10 cellular contexts compared by ENCODE assay signal in the genomic region with DNA sequence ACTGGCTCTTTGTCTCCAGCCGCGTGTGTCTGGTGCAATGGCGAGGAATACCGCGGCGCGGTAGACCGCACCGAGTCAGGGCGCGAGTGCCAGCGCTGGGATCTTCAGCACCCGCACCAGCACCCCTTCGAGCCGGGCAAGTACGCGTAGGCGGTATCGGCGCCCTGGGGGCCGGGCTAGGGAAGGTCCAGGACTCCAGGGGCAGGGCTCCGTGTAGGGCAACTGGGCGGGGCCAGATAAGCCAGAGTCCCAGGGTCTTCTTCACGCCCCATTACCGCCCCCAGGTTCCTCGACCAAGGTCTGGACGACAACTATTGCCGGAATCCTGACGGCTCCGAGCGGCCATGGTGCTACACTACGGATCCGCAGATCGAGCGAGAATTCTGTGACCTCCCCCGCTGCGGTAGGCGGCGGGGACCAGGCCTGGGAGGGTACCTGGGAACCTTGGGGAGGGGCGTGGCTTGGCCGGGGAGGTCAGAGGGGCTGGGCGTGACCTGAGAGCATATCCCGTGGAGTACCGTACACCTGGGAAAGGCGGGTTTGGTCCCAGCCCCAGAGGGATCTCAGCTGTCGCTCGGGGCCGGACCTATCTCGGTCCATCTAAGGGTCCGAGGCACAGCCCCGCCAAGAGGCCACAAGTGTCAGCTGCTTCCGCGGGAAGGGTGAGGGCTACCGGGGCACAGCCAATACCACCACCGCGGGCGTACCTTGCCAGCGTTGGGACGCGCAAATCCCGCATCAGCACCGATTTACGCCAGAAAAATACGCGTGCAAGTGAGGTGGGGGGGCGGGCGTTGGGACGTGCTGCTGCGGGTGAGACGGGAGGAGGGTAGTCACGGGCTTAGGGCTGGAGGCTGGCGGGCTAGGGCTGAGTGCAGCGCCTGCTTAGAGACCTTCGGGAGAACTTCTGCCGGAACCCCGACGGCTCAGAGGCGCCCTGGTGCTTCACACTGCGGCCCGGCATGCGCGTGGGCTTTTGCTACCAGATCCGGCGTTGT. TPM values are rescaled to one million over a fixed set of nuclear protein-coding genes. Genes with fewer than 3 reads are reported as not detected.
A peak's percentile ranks its signal among the peaks of the same experiment; 100 is the strongest.
DNase-seq lines count a peak whose midpoint lies in the region; ATAC-seq and TF ChIP-seq lines count a peak whose summit lies in the region.
"Not testable (repeated sequence)": the region's sequence is repeated elsewhere in the genome, so short reads cannot be mapped to it uniquely, and the experiment has no call there.
"Had no signal": no experiment of that assay in that cellular context is flagged by ENCODE, and none has a peak within 500 bp of the region (broad histone marks: within the 10 kb centered on the region; RNA-seq: fewer than 3 reads in every experiment).

No MANE protein-coding gene starts in this region.

- not testable (repeated sequence) for H3K27ac Mint-ChIP-seq in GM23338, memory B cell

- 7% methylated on average over 11 of the region's 84 CpGs for WGBS in prostate gland
- 5% methylated on average over 36 of the region's 84 CpGs; no CpG with 5 or more reads in 1 of the 2 donors for WGBS in testis, 2 donors

- peaks cover 11% of the 10 kb centered on the region for H3K27me3 Mint-ChIP-seq in GM23338 (ENCODE audit: insufficient read depth, low read depth, poor library complexity)
- not testable (repeated sequence) for H3K27me3 Mint-ChIP-seq in memory B cell

- H3K4me3 ChIP-seq in GM23338: peak overlapping the region; percentile 57
- not testable (repeated sequence) for H3K4me3 ChIP-seq in colonic mucosa, prostate gland, testis
- H3K4me3 ChIP-seq in left ventricle myocardium inferior: peak overlapping the region; percentile 52

- H2AFZ ChIP-seq in GM23338: not testable (repeated sequence)

- peaks cover 48% of the 10 kb centered on the region for H3K27me3 ChIP-seq in GM23338 (ENCODE audit: insufficient read depth)
- not testable (repeated sequence) for H3K27me3 ChIP-seq in colonic mucosa; prostate gland (replicated peaks; ENCODE audit: insufficient read depth); testis
- peaks cover 18% of the 10 kb centered on the region for H3K27me3 ChIP-seq in left ventricle myocardium inferior (ENCODE audit: low read depth)

- intact Hi-C loops in colonic mucosa (cut with DNase I); left ventricle myocardium inferior (cut with micrococcal nuclease); prostate gland (cut with DNase I); testis (cut with DNase I; ENCODE audit: low total_unique reads): not testable (repeated sequence)

- not testable (repeated sequence) for TF ChIP-seq POLR2A in prostate gland (IDR thresholded peaks at IDR 0.05); testis (IDR thresholded peaks at IDR 0.05)

- not testable (repeated sequence) for H3K9me3 Mint-ChIP-seq in GM23338, memory B cell

- not testable (repeated sequence) for H3K36me3 Mint-ChIP-seq in GM23338 (ENCODE audit: low read depth); memory B cell

- peak overlapping the region; percentile 77 for H3K4me2 ChIP-seq in GM23338

- H3K27ac ChIP-seq in GM23338 (ENCODE audit: low read depth); colonic mucosa; left ventricle myocardium inferior (replicated peaks); prostate gland; testis: not testable (repeated sequence)

- not testable (repeated sequence) for H3K9ac ChIP-seq in colonic mucosa (ENCODE audit: low read depth in 2 of 2, low read length in 2 of 2)

- peak; percentile 66 for ATAC-seq in GM23338
- ATAC-seq in memory B cell (ENCODE audit: low read depth): not testable (repeated sequence)

- not testable (repeated sequence) for H3K9me2 ChIP-seq in GM23338 (ENCODE audit: insufficient read depth)

- H3K4me1 Mint-ChIP-seq in GM23338, memory B cell: not testable (repeated sequence)

- H3K79me2 ChIP-seq in GM23338 (replicated peaks; ENCODE audit: insufficient read depth): not testable (repeated sequence)

- H3F3A ChIP-seq in GM23338 (replicated peaks; ENCODE audit: low read depth): not testable (repeated sequence)

- TF ChIP-seq CTCF in GM23338 (conservative IDR thresholded peaks at IDR 0.05; ENCODE audit: low read depth in 2 of 2); colonic mucosa (IDR thresholded peaks at IDR 0.05); left ventricle myocardium inferior (IDR thresholded peaks at IDR 0.05; ENCODE audit: borderline replicate concordance); prostate gland (IDR thresholded peaks at IDR 0.05); testis (IDR thresholded peaks at IDR 0.05): not testable (repeated sequence)

- H3K9me3 ChIP-seq in colonic mucosa; left ventricle myocardium inferior (replicated peaks); prostate gland; testis: not testable (repeated sequence)

- not testable (repeated sequence) for DNase-seq in GM23338 (ENCODE audit: low spot score)
- DNase-seq in activated CD4-positive, alpha-beta T cell treated with anti-CD3 and anti-CD28 coated beads for 48 hours: peak; percentile 58
- DNase-seq in activated T-helper 9 cell treated with anti-CD3 and anti-CD28 coated beads, Interleukin-2, amount 50 U/mL, for 16 hours (ENCODE audit: low read depth): peak; percentile 31
- DNase-seq in colonic mucosa (peak; percentile 39), left ventricle myocardium inferior (peak; percentile 16), memory B cell (ENCODE audit: low spot score in 2 of 2) (peak in 1 of 2 donors; percentile 49), prostate gland (ENCODE audit: low spot score) (peak; percentile 4), testis (peak; percentile 11)

- not testable (repeated sequence) for H3K36me3 ChIP-seq in GM23338 (ENCODE audit: insufficient read depth); colonic mucosa; left ventricle myocardium inferior; prostate gland; testis (ENCODE audit: low read depth, missing control alignments)

- H4K20me1 ChIP-seq in GM23338 (replicated peaks; ENCODE audit: insufficient read depth): not testable (repeated sequence)

- H3K4me1 ChIP-seq in GM23338 (ENCODE audit: insufficient read depth): not testable (repeated sequence)
- H3K4me1 ChIP-seq in colonic mucosa: peaks cover 21% of the 10 kb centered on the region
- H3K4me1 ChIP-seq in left ventricle myocardium inferior: peaks cover 33% of the 10 kb centered on the region
- H3K4me1 ChIP-seq in prostate gland (replicated peaks): peaks cover 14% of the 10 kb centered on the region
- peaks cover 27% of the 10 kb centered on the region for H3K4me1 ChIP-seq in testis

- H3K4me3 Mint-ChIP-seq in GM23338 (peak overlapping the region; percentile 64; the same call in 2 of the 3 replicates), memory B cell (peak overlapping the region; percentile 49)

RNA-seq across cellular contexts. Expression of a gene that starts 19.3 kb away (rescaled TPM):
- under 0.01 TPM in 1 of 2 replicates, not detected in the other for total RNA-seq in GM23338 (2014; rRNA removed; shearing (Covaris generic))
- polyA plus RNA-seq in GM23338 (2016; fragmentation: Nextera tagmentation; extraction: Ambion mirVana) (not detected in 2 replicates), testis (ENCODE audit: insufficient read depth, low read depth, low replicate concordance) (18.9 TPM)
- total RNA-seq in colonic mucosa (1,000 to 10,000 TPM; 1,159 to 2,517 TPM), left ventricle myocardium inferior (6,072 TPM), prostate gland (under 1 TPM; under 0.01 TPM), testis (under 1 TPM; under 0.01 TPM)
- polyA plus RNA-seq: AG04450, small intestine had no signal

RNA-seq across cellular contexts. Expression of a gene that starts 34.1 kb away (rescaled TPM):
- 7.5 and 11.8 TPM in 2 replicates for total RNA-seq in GM23338 (2014; rRNA removed; shearing (Covaris generic))
- polyA plus RNA-seq in GM23338 (2016; fragmentation: Nextera tagmentation; extraction: Ambion mirVana) (9.0 and 9.5 TPM in 2 replicates), testis (ENCODE audit: insufficient read depth, low read depth, low replicate concordance) (93.9 TPM)
- total RNA-seq in colonic mucosa (10 to 100 TPM; 45.2 to 54.3 TPM), left ventricle myocardium inferior (9.7 TPM), prostate gland (10 to 100 TPM; 29.9 to 58.6 TPM), testis (100 to 1,000 TPM in 1 of 2 donors, 10 to 100 TPM in 1; 75.6 to 109 TPM)

Comparison
In these comparisons a context has a peak if more than half of its experiments do, and no peak if none do; other contexts are left out.
1. RNA of a gene that starts 19.3 kb away (total RNA-seq): 6,072 TPM in left ventricle myocardium inferior (single experiment) and 1,159 to 2,517 TPM in colonic mucosa; under 0.01 TPM in GM23338, under 0.01 TPM in prostate gland and under 0.01 TPM in testis; every median in the first group is over 1,000 times any median in the second.